14 cellular contexts compared by ENCODE assay signal in the genomic region with DNA sequence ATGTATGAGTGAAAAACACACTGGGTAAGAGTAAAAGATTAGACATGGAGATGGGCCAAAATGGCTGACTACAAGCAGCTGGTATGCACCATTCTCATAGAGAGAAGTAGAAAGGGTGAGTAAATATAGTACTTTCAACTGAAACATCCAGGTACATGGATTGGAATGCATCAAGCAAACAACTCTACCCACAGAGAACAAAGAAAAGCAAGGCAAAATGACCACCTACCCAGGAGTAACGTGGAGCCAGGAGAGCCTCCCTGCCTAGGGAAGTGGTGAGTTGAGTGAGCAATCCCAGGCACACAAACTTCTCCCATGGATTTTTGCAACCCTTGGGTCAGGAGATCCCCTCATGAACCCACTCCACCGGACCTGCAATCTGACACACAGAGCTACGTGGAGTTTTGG.
A peak's percentile ranks its signal among the peaks of the same experiment; 100 is the strongest.
DNase-seq lines count a peak whose midpoint lies in the region; ATAC-seq and TF ChIP-seq lines count a peak whose summit lies in the region.
"Had no signal": no experiment of that assay in that cellular context is flagged by ENCODE, and none has a peak within 500 bp of the region (broad histone marks: within the 10 kb centered on the region; RNA-seq: fewer than 3 reads in every experiment).

No MANE protein-coding gene starts in this region.

- no peak for TF ChIP-seq CTCF in HFFc6 (IDR thresholded peaks at IDR 0.05)

- no peak overlapping the region; the same call in 1 of the 2 replicates for H3K4me3 Mint-ChIP-seq in HFFc6
- H3K4me3 Mint-ChIP-seq in activated T-helper 17 cell treated with anti-CD3 and anti-CD28 coated beads, Interleukin-2, amount 50 U/mL, for 72 hours = no peak overlapping the region
- H3K4me3 Mint-ChIP-seq: activated CD8-positive, alpha-beta T cell treated with anti-CD3 and anti-CD28 coated beads for 36 hours had no signal

- no peak for ATAC-seq in HG03469 (IDR thresholded peaks at IDR 0.05; ENCODE audit: unreplicated experiment)
- no peak for ATAC-seq in activated T-helper 17 cell treated with anti-CD3 and anti-CD28 coated beads, Interleukin-2, amount 50 U/mL, for 72 hours (replicated peaks)
- ATAC-seq: activated CD8-positive, alpha-beta T cell treated with anti-CD3 and anti-CD28 coated beads for 36 hours; K562 had no signal

- peak overlapping the region; percentile 47; the same call in 1 of the 2 replicates for H3K27ac Mint-ChIP-seq in HFFc6
- no peak overlapping the region for H3K27ac Mint-ChIP-seq in activated T-helper 17 cell treated with anti-CD3 and anti-CD28 coated beads, Interleukin-2, amount 50 U/mL, for 72 hours
- H3K27ac Mint-ChIP-seq: activated CD8-positive, alpha-beta T cell treated with anti-CD3 and anti-CD28 coated beads for 36 hours; activated T-helper 2 cell treated with anti-CD3 and anti-CD28 coated beads, Interferon-gamma antibody, Interleukin-2, Interleukin-4, amounts not matched to agents 10 μg/mL and 5 μg/mL and 100 μg/mL, durations not matched to agents 14 hours and 24 hours and 36 hours had no signal

- DNase-seq in A172 (ENCODE audit: low spot score) (peak; percentile 54), HFFc6 (peak; percentile 25), amniotic epithelial cell (ENCODE audit: low read depth) (peak; percentile 71), glomerular visceral epithelial cell (ENCODE audit: extremely low spot score) (peak; percentile 25), DMS 273 treated with DMSO at 0.1 percent for 48 hours (lab: John Stamatoyannopoulos, UW) (no peak), DMS79 (lab: John Stamatoyannopoulos, UW) (no peak)
- DNase-seq: activated CD8-positive, alpha-beta T cell treated with anti-CD3 and anti-CD28 coated beads for 36 hours; Calu3; H7; stimulated activated CD4-positive, alpha-beta T cell treated with anti-CD3 and anti-CD28 coated beads, Interleukin-1b, Interleukin-23, amount 100 ng/mL, for 48 hours had no signal

- no peaks in the 10 kb centered on the region; the same call in 1 of the 2 replicates for H3K27me3 Mint-ChIP-seq in HFFc6 (ENCODE audit: insufficient read depth)
- no peaks in the 10 kb centered on the region for H3K27me3 Mint-ChIP-seq in activated T-helper 17 cell treated with anti-CD3 and anti-CD28 coated beads, Interleukin-2, amount 50 U/mL, for 72 hours
- H3K27me3 Mint-ChIP-seq: activated CD8-positive, alpha-beta T cell treated with anti-CD3 and anti-CD28 coated beads for 36 hours had no signal

- peaks cover 16% of the 10 kb centered on the region for H3K36me3 Mint-ChIP-seq in HFFc6 (ENCODE audit: low read depth)
- H3K36me3 Mint-ChIP-seq in activated T-helper 17 cell treated with anti-CD3 and anti-CD28 coated beads, Interleukin-2, amount 50 U/mL, for 72 hours (ENCODE audit: low read depth) = no peaks in the 10 kb centered on the region

- H3K9me3 Mint-ChIP-seq in HFFc6 = no peaks in the 10 kb centered on the region
- peaks cover 13% of the 10 kb centered on the region for H3K9me3 Mint-ChIP-seq in activated T-helper 17 cell treated with anti-CD3 and anti-CD28 coated beads, Interleukin-2, amount 50 U/mL, for 72 hours

- H3K4me1 Mint-ChIP-seq in HFFc6 (ENCODE audit: low read depth) = peaks cover 70% of the 10 kb centered on the region
- no peaks in the 10 kb centered on the region for H3K4me1 Mint-ChIP-seq in activated T-helper 17 cell treated with anti-CD3 and anti-CD28 coated beads, Interleukin-2, amount 50 U/mL, for 72 hours

Comparison
In these comparisons a context has a peak if more than half of its experiments do, and no peak if none do; other contexts are left out.
1. DNase-seq: peak in A172 (single experiment), HFFc6 (single experiment), amniotic epithelial cell (single experiment) and glomerular visceral epithelial cell (single experiment); none in DMS 273 treated with DMSO at 0.1 percent for 48 hours (single experiment) and DMS79 (single experiment).